In the genomic region with DNA sequence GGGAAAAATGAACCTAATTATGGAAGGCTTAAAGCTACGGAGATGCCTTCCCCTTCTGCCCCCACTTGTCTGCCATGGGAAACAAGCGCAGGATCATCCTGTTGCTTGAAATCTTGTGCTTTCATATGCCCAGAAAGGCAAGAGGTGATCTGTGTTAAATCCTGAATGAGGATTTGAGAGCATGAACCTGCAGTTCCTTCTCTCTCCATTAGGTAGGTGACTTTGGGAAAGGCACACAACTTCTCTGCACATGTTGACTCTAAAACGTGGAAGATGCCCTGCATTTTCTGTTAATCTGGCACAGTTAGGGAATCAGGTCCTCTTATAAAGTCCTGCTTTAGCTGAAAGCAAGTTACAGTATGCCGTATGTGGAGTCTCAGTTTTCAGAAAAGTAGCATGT, we compare ENCODE assay signal across 15 cellular contexts. TPM values are rescaled to one million over a fixed set of nuclear protein-coding genes. Genes with fewer than 3 reads are reported as not detected.
DNase-seq lines count a peak whose midpoint lies in the region; ATAC-seq, FAIRE-seq and TF ChIP-seq lines count a peak whose summit lies in the region.
"Had no signal": no experiment of that assay in that cellular context is flagged by ENCODE, and none has a peak within 500 bp of the region (broad histone marks: within the 10 kb centered on the region; RNA-seq: fewer than 3 reads in every experiment).

No MANE protein-coding gene starts in this region.

- H2BK120ac ChIP-seq in H1 (replicated peaks; ENCODE audit: low read depth, low read length), result no peak overlapping the region

- H2BK20ac ChIP-seq in H1 (ENCODE audit: low read length), result no peak overlapping the region

- FAIRE-seq in H1 (lab: Jason Lieb, UNC), result peak; percentile 78

- intact Hi-C loops in Right ventricle myocardium superior (cut with DNase I) (no loop called here), lower leg skin (cut with DNase I; ENCODE audit: low total_unique reads) (no loop called here)

- H2AFZ ChIP-seq in Loucy (ENCODE audit: low read length), result peak overlapping the region; percentile 21; the same call in 1 of the 2 replicates
- H2AFZ ChIP-seq in H1 (ENCODE audit: low read length), result no peak overlapping the region

- H4K8ac ChIP-seq in H1 (ENCODE audit: extremely low read depth, insufficient read depth, low read length), result no peak overlapping the region

- no peak overlapping the region for H3K18ac ChIP-seq in H1 (ENCODE audit: extremely low read depth, low read length)

- peak overlapping the region; percentile 31 for H3K27ac ChIP-seq in cardiac muscle cell
- no peak overlapping the region for H3K27ac ChIP-seq in H1 (ENCODE audit: low read depth, low read length)
- H3K27ac ChIP-seq: vagina had no signal

- H2BK15ac ChIP-seq in H1 (ENCODE audit: low read length), result no peak overlapping the region

- whole genome bisulfite sequencing in H1 (ENCODE audit: extremely low coverage in 1 of 2, insufficient coverage in 1 of 2, insufficient read length in 1 of 2, insufficient replicate concordance in 2 of 2, low coverage in 1 of 2, low lambda C conversion rate in 2 of 2, missing lambda C conversion rate in 1 of 2), 2 experiments, result 83% methylated on average over 4 of the region's 4 CpGs; no CpG with 5 or more reads in 1 of the 2 experiments
- WGBS in lower leg skin, 2 donors, result 70 to 71% methylated on average over 4 of the region's 4 CpGs

- no peaks in the 10 kb centered on the region for H4K20me1 ChIP-seq in Loucy (ENCODE audit: insufficient read depth, low read length, poor library complexity, severe bottlenecking)
- H4K20me1 ChIP-seq in H1 (replicated peaks in 1 of 2; ENCODE audit: control insufficient read depth in 1 of 2, insufficient read depth in 2 of 2, low read length in 2 of 2), result no peaks in the 10 kb centered on the region

- no peak for DNase-seq in cardiac muscle cell (ENCODE audit: low read depth in 1 of 2, low spot score in 1 of 2)
- no peak for DNase-seq in Right ventricle myocardium superior
- no peak for DNase-seq in H1 (ENCODE audit: low read depth in 1 of 2, low spot score in 2 of 2)
- DNase-seq in progenitor cell of endocrine pancreas (ENCODE audit: low spot score, unreplicated experiment), result no peak
- no peak for DNase-seq in lower leg skin (ENCODE audit: low spot score in 2 of 2)
- DNase-seq in NCI-H510A treated with DMSO at 0.1 percent for 48 hours (lab: John Stamatoyannopoulos, UW), result no peak
- DNase-seq: activated CD4-positive, alpha-beta memory T cell treated with anti-CD3 and anti-CD28 coated beads, Interleukin-2, amount 10 ng/mL, durations not matched to agents 7 days and 5 days; activated naive CD4-positive, alpha-beta T cell treated with Interleukin-2 at 50 U/mL for 16 hours; IMR-90; NCI-H2029; nucleus accumbens had no signal

- H3K23ac ChIP-seq in H1 (ENCODE audit: insufficient read length), result no peak overlapping the region

- H3K9me2 ChIP-seq in Loucy (replicated peaks; ENCODE audit: low read depth, low read length), result no peaks in the 10 kb centered on the region

- no peaks in the 10 kb centered on the region for H3K23me2 ChIP-seq in H1 (ENCODE audit: low read depth, low read length)

- H3K4me1 Mint-ChIP-seq in progenitor cell of endocrine pancreas (ENCODE audit: low read depth), result no peaks in the 10 kb centered on the region
- H3K4me1 Mint-ChIP-seq: activated CD4-positive, alpha-beta memory T cell treated with anti-CD3 and anti-CD28 coated beads, Interleukin-2, amount 10 ng/mL, durations not matched to agents 7 days and 5 days; central memory CD8-positive, alpha-beta T cell had no signal

- no peaks in the 10 kb centered on the region for H3F3A ChIP-seq in Loucy (ENCODE audit: low read depth)

- no peak for TF ChIP-seq RAD21 in H1 (IDR thresholded peaks at IDR 0.05 in 1 of 2, conservative IDR thresholded peaks at IDR 0.05 in 1 of 2; ENCODE audit: low read depth in 2 of 2, low read length in 2 of 2)

- H3K27me3 ChIP-seq in cardiac muscle cell (no peaks in the 10 kb centered on the region), Loucy (ENCODE audit: insufficient read depth, low read length, poor library complexity, severe bottlenecking) (no peaks in the 10 kb centered on the region), H1 (replicated peaks in 1 of 4; ENCODE audit: control insufficient read depth in 3 of 4, extremely low read depth in 1 of 4, insufficient read depth in 3 of 4, low read length in 3 of 4) (no peaks in the 10 kb centered on the region)
- H3K27me3 ChIP-seq: vagina had no signal

- H3K27ac Mint-ChIP-seq in progenitor cell of endocrine pancreas, result no peak overlapping the region
- H3K27ac Mint-ChIP-seq: activated CD4-positive, alpha-beta memory T cell treated with anti-CD3 and anti-CD28 coated beads, Interleukin-2, amount 10 ng/mL, durations not matched to agents 7 days and 5 days had no signal

- H2BK12ac ChIP-seq in H1 (ENCODE audit: low read depth, low read length), result no peak overlapping the region

- H3K79me1 ChIP-seq in H1 (ENCODE audit: low read depth, low read length), result no peaks in the 10 kb centered on the region

- H3K79me2 ChIP-seq in Loucy (ENCODE audit: insufficient read depth, low read length) (no peaks in the 10 kb centered on the region), H1 (ENCODE audit: control insufficient read depth in 1 of 2, insufficient read depth in 2 of 2, low read length in 2 of 2) (no peaks in the 10 kb centered on the region)

- H3K4me3 ChIP-seq in cardiac muscle cell, result no peak overlapping the region
- H3K4me3 ChIP-seq in Loucy (ENCODE audit: low read length, poor library complexity, severe bottlenecking), result no peak overlapping the region
- H3K4me3 ChIP-seq in H1 (ENCODE audit: extremely low read depth in 1 of 4, insufficient read depth in 2 of 4, low read depth in 3 of 4, low read length in 4 of 4), result no peak overlapping the region
- H3K4me3 ChIP-seq in lower leg skin (ENCODE audit: low read depth, poor library complexity, severe bottlenecking), result no peak overlapping the region
- H3K4me3 ChIP-seq: vagina had no signal

- H3K36me3 ChIP-seq in cardiac muscle cell (peaks cover 93% of the 10 kb centered on the region), Loucy (ENCODE audit: insufficient read depth, low read length) (no peaks in the 10 kb centered on the region), H1 (ENCODE audit: control insufficient read depth in 2 of 4, insufficient read depth in 4 of 4, low read length in 3 of 4) (peaks cover 0 to 4% (median 0%) of the 10 kb centered on the region in 4 experiments; a peak in 3 of 8 replicates)
- H3K36me3 ChIP-seq: vagina had no signal

- no peak overlapping the region for H3K14ac ChIP-seq in H1 (ENCODE audit: insufficient read length)

- H3K4me1 ChIP-seq in cardiac muscle cell (ENCODE audit: low read depth) (peaks cover 8% of the 10 kb centered on the region), Loucy (ENCODE audit: insufficient read depth, low read length, poor library complexity, severe bottlenecking) (no peaks in the 10 kb centered on the region), H1 (replicated peaks in 1 of 4; ENCODE audit: control insufficient read depth in 3 of 4, insufficient read depth in 4 of 4, low read length in 3 of 4) (no peaks in the 10 kb centered on the region)
- H3K4me1 ChIP-seq: vagina had no signal

- H4K91ac ChIP-seq in H1 (replicated peaks; ENCODE audit: insufficient read length, low read length), result no peak overlapping the region

- H3K4me3 Mint-ChIP-seq in progenitor cell of endocrine pancreas (ENCODE audit: low read depth), result no peak overlapping the region
- H3K4me3 Mint-ChIP-seq: activated CD4-positive, alpha-beta memory T cell treated with anti-CD3 and anti-CD28 coated beads, Interleukin-2, amount 10 ng/mL, durations not matched to agents 7 days and 5 days; central memory CD8-positive, alpha-beta T cell had no signal

- TF ChIP-seq CTCF in cardiac muscle cell (IDR thresholded peaks at IDR 0.05; ENCODE audit: low read depth, low read length), result no peak
- TF ChIP-seq CTCF in Loucy (conservative IDR thresholded peaks at IDR 0.05; ENCODE audit: low read length), result peak; percentile 38
- TF ChIP-seq CTCF in H1 (IDR thresholded peaks at IDR 0.05; ENCODE audit: control extremely low read depth in 1 of 3, insufficient read depth in 1 of 3, low read depth in 1 of 3, low read length in 3 of 3), result peak in 1 of 3 experiments; percentile 49; a peak in 1 of 4 replicates
- peak; percentile 44 for TF ChIP-seq CTCF in progenitor cell of endocrine pancreas (IDR thresholded peaks at IDR 0.05; ENCODE audit: unreplicated experiment)
- no peak for TF ChIP-seq CTCF in lower leg skin (IDR thresholded peaks at IDR 0.05)

- H3K56ac ChIP-seq in H1 (replicated peaks; ENCODE audit: insufficient read length, low read depth, low read length), result no peak overlapping the region

- CTCF ChIA-PET in H1 (lab: Charles Lee; ENCODE audit: partially characterized antibody), result interaction anchor here (0.7 to 4.9 kb wide), 8 partner anchors 10 to 400 kb away, joined by 3 to 34 read pairs (median 4); no protein-coding TSS in a partner anchor

- H3K9me3 Mint-ChIP-seq in progenitor cell of endocrine pancreas (ENCODE audit: low read depth), result no peaks in the 10 kb centered on the region
- H3K9me3 Mint-ChIP-seq: activated CD4-positive, alpha-beta memory T cell treated with anti-CD3 and anti-CD28 coated beads, Interleukin-2, amount 10 ng/mL, durations not matched to agents 7 days and 5 days; central memory CD8-positive, alpha-beta T cell had no signal

- no peak overlapping the region for H3K4ac ChIP-seq in H1 (replicated peaks; ENCODE audit: insufficient read length, low read depth, low read length)

- no peak overlapping the region for H4K5ac ChIP-seq in H1 (ENCODE audit: insufficient read length, low read depth, low read length)

- H3K9me3 ChIP-seq in cardiac muscle cell (ENCODE audit: low read depth), result no peaks in the 10 kb centered on the region
- no peaks in the 10 kb centered on the region for H3K9me3 ChIP-seq in Loucy (ENCODE audit: insufficient read depth, low read depth, low read length)
- H3K9me3 ChIP-seq in H1 (ENCODE audit: insufficient read depth in 2 of 2, low read depth in 1 of 2, low read length in 1 of 2), result no peaks in the 10 kb centered on the region
- H3K9me3 ChIP-seq: vagina had no signal

- H3K36me3 Mint-ChIP-seq in progenitor cell of endocrine pancreas (ENCODE audit: insufficient read depth), result no peaks in the 10 kb centered on the region

- TF ChIP-seq POLR2A in H1 (IDR thresholded peaks at IDR 0.05; ENCODE audit: control extremely low read depth in 1 of 2, low read depth in 2 of 2, low read length in 2 of 2) (no peak), lower leg skin (IDR thresholded peaks at IDR 0.05) (no peak)

- H3K9ac ChIP-seq in Loucy (ENCODE audit: low read depth, low read length, poor library complexity, severe bottlenecking), result no peak overlapping the region
- no peak overlapping the region for H3K9ac ChIP-seq in H1 (replicated peaks in 1 of 4; ENCODE audit: extremely low read depth in 1 of 4, low read depth in 3 of 4, low read length in 3 of 4)

- H3K4me2 ChIP-seq in Loucy (ENCODE audit: low read depth, low read length, poor library complexity, severe bottlenecking), result no peak overlapping the region
- no peak overlapping the region for H3K4me2 ChIP-seq in H1 (ENCODE audit: insufficient read depth in 1 of 2, low read depth in 2 of 2, low read length in 2 of 2)

- TF ChIP-seq EP300 in H1 (IDR thresholded peaks at IDR 0.05; ENCODE audit: borderline replicate concordance in 1 of 2, low read depth in 2 of 2, low read length in 2 of 2), result no peak

- ATAC-seq in Right ventricle myocardium superior (ENCODE audit: poor library complexity), result no peak
- no peak for ATAC-seq in GM18909 (IDR thresholded peaks at IDR 0.05; ENCODE audit: poor library complexity, unreplicated experiment)

- POLR2A ChIA-PET in H1 (lab: Charles Lee; ENCODE audit: partially characterized antibody), result no interaction called here

- no peak overlapping the region for H2BK5ac ChIP-seq in H1 (ENCODE audit: low read depth, low read length)

- H3K27me3 Mint-ChIP-seq in progenitor cell of endocrine pancreas, result peaks cover 60% of the 10 kb centered on the region

- H2AK5ac ChIP-seq in H1 (ENCODE audit: low read depth, low read length), result no peak overlapping the region

RNA-seq across cellular contexts. Expression of a gene that starts 46.6 kb away (rescaled TPM):
- 34.5 and 61.7 TPM in 2 replicates for total RNA-seq in cardiac muscle cell
- polyA plus RNA-seq in cardiac muscle cell, result 23.9 and 45.9 TPM in 2 replicates
- 47.2 TPM for total RNA-seq in Right ventricle myocardium superior
- total RNA-seq in H1 (2021; fragmentation: NEBNext Ultra II Directional; extraction: Animal tissue kit (Norgen Biotek cat#: 25700)), result 24.2 and 27.4 TPM in 2 replicates
- 4.4 and 4.8 TPM in 2 replicates for polyA plus RNA-seq in H1 (2011; rRNA removed)
- polyA plus RNA-seq in H1 (2011; cell fraction: cytosol; rRNA removed), result 5.7 TPM
- 16.4 TPM for polyA plus RNA-seq in H1 (2011; cell fraction: nucleus; rRNA removed)
- polyA plus RNA-seq in H1 (2012, experiment 1 of 2), result 7.0 to 14.2 TPM (median 9.3 TPM) in 4 replicates
- polyA plus RNA-seq in H1 (2012, experiment 2 of 2), result 0.49 TPM
- polyA plus RNA-seq in H1 (2013, experiment 1 of 2), result 11.6 TPM
- polyA plus RNA-seq in H1 (2013, experiment 2 of 2), result 9.6 TPM
- 22.7 and 38.4 TPM in 2 replicates for polyA minus RNA-seq in H1 (2011; rRNA and poly(A)+ RNA removed)
- 11.1 TPM for polyA minus RNA-seq in H1 (2011; cell fraction: cytosol; rRNA and poly(A)+ RNA removed)
- polyA minus RNA-seq in H1 (2011; cell fraction: nucleus; rRNA and poly(A)+ RNA removed), result 33.0 TPM
- total RNA-seq in progenitor cell of endocrine pancreas, result 29.7 and 32.3 TPM in 2 replicates
- total RNA-seq in lower leg skin, result 10 to 100 TPM; 16.3 to 34.0 (median 24.2) TPM

Comparison
In these comparisons a context has a peak if more than half of its experiments do, and no peak if none do; other contexts are left out.
1. CTCF ChIP-seq: peak in Loucy (single experiment) and progenitor cell of endocrine pancreas (single experiment); none in cardiac muscle cell (single experiment) and lower leg skin (0 of 3).